Comparison of ENCODE assay signal across 1 cellular context in the genomic region with DNA sequence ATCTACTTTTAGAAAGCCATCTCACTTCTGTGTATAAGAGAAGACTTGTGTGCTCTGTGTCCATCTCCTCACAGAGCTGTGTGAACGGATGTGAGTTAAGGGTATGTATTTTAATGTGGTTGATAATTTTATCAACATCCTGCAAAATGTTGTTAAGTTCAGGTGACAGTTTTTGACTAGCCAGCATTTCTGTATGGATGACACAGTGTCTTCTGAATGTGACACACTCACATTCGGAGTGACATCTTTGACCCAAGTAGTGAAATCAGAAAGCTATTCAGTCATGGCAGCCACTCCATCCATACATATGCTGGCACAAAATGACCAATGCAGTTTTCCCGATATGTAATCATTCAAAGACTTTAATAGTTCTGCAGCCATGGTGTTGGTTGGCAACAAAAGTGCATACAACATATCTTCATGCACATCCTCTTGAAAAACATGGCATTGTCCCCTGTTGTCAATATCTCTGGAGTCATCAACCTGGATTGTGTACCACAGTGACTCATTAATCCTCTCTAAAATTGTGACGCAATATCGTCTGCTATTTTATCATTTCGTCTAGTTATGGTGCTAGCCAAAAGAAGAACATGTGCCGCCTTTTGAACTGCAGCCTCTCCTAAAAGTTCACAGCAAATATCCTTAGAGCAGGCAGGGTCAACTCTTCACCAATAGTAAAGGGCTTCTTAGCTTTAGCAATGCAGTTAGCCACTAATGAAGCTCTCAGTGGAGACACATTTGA.
A peak's percentile ranks its signal among the peaks of the same experiment; 100 is the strongest.
TF ChIP-seq lines count a peak whose summit lies in the region.

No MANE protein-coding gene starts in this region.

TF ChIP-seq in K562, 482 proteins besides CTCF, POLR2A, EP300 and RAD21 (continued from another document and continues in another):
- TF ChIP-seq ZNF511 (CRISPR knock-in tag; IDR thresholded peaks at IDR 0.05) = no peak
- no peak for TF ChIP-seq PCBP1 (IDR thresholded peaks at IDR 0.05; ENCODE audit: low read depth, low read length, poor library complexity, severe bottlenecking)
- TF ChIP-seq KAT7 (CRISPR knock-in tag; IDR thresholded peaks at IDR 0.05; ENCODE audit: borderline replicate concordance) = no peak
- TF ChIP-seq E2F8 (IDR thresholded peaks at IDR 0.05; ENCODE audit: low read depth, partially characterized antibody) = no peak
- peak; percentile 55 to 62; a peak in 3 of 4 replicates for TF ChIP-seq TRIM24 (IDR thresholded peaks at IDR 0.05)
- no peak for TF ChIP-seq EZH2 (IDR thresholded peaks at IDR 0.05; ENCODE audit: borderline replicate concordance, low read depth, low read length)
- peak; percentile 60 for TF ChIP-seq C11orf30 (IDR thresholded peaks at IDR 0.05; ENCODE audit: low read depth)
- TF ChIP-seq CCAR2 (IDR thresholded peaks at IDR 0.05; ENCODE audit: low read depth, low read length) = no peak
- no peak for TF ChIP-seq FOXO4 (CRISPR knock-in tag; IDR thresholded peaks at IDR 0.05)
- no peak for TF ChIP-seq NR1H2 (CRISPR knock-in tag; IDR thresholded peaks at IDR 0.05)
- no peak for TF ChIP-seq MCM3 (IDR thresholded peaks at IDR 0.05)
- TF ChIP-seq, protein P1, sequence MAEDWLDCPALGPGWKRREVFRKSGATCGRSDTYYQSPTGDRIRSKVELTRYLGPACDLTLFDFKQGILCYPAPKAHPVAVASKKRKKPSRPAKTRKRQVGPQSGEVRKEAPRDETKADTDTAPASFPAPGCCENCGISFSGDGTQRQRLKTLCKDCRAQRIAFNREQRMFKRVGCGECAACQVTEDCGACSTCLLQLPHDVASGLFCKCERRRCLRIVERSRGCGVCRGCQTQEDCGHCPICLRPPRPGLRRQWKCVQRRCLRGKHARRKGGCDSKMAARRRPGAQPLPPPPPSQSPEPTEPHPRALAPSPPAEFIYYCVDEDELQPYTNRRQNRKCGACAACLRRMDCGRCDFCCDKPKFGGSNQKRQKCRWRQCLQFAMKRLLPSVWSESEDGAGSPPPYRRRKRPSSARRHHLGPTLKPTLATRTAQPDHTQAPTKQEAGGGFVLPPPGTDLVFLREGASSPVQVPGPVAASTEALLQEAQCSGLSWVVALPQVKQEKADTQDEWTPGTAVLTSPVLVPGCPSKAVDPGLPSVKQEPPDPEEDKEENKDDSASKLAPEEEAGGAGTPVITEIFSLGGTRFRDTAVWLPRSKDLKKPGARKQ (CRISPR knock-in tag; IDR thresholded peaks at IDR 0.05) = no peak
- no peak for TF ChIP-seq PPARD (CRISPR knock-in tag; IDR thresholded peaks at IDR 0.05)
- TF ChIP-seq OTX1 (CRISPR knock-in tag; IDR thresholded peaks at IDR 0.05) = no peak
- TF ChIP-seq HIVEP1 (CRISPR knock-in tag; IDR thresholded peaks at IDR 0.05) = no peak
- TF ChIP-seq, protein P2, sequence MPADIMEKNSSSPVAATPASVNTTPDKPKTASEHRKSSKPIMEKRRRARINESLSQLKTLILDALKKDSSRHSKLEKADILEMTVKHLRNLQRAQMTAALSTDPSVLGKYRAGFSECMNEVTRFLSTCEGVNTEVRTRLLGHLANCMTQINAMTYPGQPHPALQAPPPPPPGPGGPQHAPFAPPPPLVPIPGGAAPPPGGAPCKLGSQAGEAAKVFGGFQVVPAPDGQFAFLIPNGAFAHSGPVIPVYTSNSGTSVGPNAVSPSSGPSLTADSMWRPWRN (IDR thresholded peaks at IDR 0.05; ENCODE audit: low read depth) = no peak
- TF ChIP-seq, protein P3, sequence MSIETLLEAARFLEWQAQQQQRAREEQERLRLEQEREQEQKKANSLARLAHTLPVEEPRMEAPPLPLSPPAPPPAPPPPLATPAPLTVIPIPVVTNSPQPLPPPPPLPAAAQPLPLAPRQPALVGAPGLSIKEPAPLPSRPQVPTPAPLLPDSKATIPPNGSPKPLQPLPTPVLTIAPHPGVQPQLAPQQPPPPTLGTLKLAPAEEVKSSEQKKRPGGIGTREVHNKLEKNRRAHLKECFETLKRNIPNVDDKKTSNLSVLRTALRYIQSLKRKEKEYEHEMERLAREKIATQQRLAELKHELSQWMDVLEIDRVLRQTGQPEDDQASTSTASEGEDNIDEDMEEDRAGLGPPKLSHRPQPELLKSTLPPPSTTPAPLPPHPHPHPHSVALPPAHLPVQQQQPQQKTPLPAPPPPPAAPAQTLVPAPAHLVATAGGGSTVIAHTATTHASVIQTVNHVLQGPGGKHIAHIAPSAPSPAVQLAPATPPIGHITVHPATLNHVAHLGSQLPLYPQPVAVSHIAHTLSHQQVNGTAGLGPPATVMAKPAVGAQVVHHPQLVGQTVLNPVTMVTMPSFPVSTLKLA (conservative IDR thresholded peaks at IDR 0.05) = 0 out of 4 replicates have a peak, but pooled peaks of 1 of the 2 experiments have one; percentile 19
- TF ChIP-seq MCM5 (IDR thresholded peaks at IDR 0.05; ENCODE audit: low read depth) = no peak
- peak; percentile 53; the same call in 1 of the 2 replicates for TF ChIP-seq CREM (IDR thresholded peaks at IDR 0.05; ENCODE audit: low read depth)
- TF ChIP-seq HDAC1 (IDR thresholded peaks at IDR 0.05) = no peak
- TF ChIP-seq, protein P4, sequence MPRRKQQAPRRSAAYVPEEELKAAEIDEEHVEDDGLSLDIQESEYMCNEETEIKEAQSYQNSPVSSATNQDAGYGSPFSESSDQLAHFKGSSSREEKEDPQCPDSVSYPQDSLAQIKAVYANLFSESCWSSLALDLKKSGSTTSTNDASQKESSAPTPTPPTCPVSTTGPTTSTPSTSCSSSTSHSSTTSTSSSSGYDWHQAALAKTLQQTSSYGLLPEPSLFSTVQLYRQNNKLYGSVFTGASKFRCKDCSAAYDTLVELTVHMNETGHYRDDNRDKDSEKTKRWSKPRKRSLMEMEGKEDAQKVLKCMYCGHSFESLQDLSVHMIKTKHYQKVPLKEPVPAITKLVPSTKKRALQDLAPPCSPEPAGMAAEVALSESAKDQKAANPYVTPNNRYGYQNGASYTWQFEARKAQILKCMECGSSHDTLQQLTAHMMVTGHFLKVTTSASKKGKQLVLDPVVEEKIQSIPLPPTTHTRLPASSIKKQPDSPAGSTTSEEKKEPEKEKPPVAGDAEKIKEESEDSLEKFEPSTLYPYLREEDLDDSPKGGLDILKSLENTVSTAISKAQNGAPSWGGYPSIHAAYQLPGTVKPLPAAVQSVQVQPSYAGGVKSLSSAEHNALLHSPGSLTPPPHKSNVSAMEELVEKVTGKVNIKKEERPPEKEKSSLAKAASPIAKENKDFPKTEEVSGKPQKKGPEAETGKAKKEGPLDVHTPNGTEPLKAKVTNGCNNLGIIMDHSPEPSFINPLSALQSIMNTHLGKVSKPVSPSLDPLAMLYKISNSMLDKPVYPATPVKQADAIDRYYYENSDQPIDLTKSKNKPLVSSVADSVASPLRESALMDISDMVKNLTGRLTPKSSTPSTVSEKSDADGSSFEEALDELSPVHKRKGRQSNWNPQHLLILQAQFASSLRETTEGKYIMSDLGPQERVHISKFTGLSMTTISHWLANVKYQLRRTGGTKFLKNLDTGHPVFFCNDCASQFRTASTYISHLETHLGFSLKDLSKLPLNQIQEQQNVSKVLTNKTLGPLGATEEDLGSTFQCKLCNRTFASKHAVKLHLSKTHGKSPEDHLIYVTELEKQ (CRISPR knock-in tag; IDR thresholded peaks at IDR 0.05) = no peak
- TF ChIP-seq RCOR1 (IDR thresholded peaks at IDR 0.05; ENCODE audit: borderline replicate concordance in 1 of 2, low read depth in 2 of 2, low read length in 2 of 2) = 0 out of 4 replicates have a peak, but pooled peaks of 1 of the 2 experiments have one; percentile 24
- TF ChIP-seq CEBPG (CRISPR knock-in tag; IDR thresholded peaks at IDR 0.05) = peak; percentile 95
- peak; percentile 97 for TF ChIP-seq CEBPG (tag; conservative IDR thresholded peaks at IDR 0.05 in 1 of 2, IDR thresholded peaks at IDR 0.05 in 1 of 2)
- no peak for TF ChIP-seq SUPT5H (IDR thresholded peaks at IDR 0.05)
- TF ChIP-seq HNRNPUL1 (IDR thresholded peaks at IDR 0.05; ENCODE audit: low read length) = no peak
- 0 out of 2 replicates have a peak, but pooled peaks have one; percentile 11 for TF ChIP-seq FOXP1 (CRISPR knock-in tag; IDR thresholded peaks at IDR 0.05)
- TF ChIP-seq CAMTA2 (CRISPR knock-in tag; conservative IDR thresholded peaks at IDR 0.05) = no peak
- no peak for TF ChIP-seq POLR3G (IDR thresholded peaks at IDR 0.05; ENCODE audit: extremely low read depth, insufficient read length, insufficient replicate concordance)
- TF ChIP-seq ATF7 (IDR thresholded peaks at IDR 0.05) = peak; percentile 85
- TF ChIP-seq SMARCA4 (IDR thresholded peaks at IDR 0.05) = peak; percentile 66; the same call in 1 of the 2 replicates
- TF ChIP-seq MAFK (IDR thresholded peaks at IDR 0.05; ENCODE audit: low read length) = no peak
- peak; percentile 48 for TF ChIP-seq CXXC5 (CRISPR knock-in tag; IDR thresholded peaks at IDR 0.05)
- TF ChIP-seq ZFP30 (CRISPR knock-in tag; IDR thresholded peaks at IDR 0.05; ENCODE audit: borderline replicate concordance) = no peak
- TF ChIP-seq ZNF561 (CRISPR knock-in tag; conservative IDR thresholded peaks at IDR 0.05) = no peak
- TF ChIP-seq, protein P5, sequence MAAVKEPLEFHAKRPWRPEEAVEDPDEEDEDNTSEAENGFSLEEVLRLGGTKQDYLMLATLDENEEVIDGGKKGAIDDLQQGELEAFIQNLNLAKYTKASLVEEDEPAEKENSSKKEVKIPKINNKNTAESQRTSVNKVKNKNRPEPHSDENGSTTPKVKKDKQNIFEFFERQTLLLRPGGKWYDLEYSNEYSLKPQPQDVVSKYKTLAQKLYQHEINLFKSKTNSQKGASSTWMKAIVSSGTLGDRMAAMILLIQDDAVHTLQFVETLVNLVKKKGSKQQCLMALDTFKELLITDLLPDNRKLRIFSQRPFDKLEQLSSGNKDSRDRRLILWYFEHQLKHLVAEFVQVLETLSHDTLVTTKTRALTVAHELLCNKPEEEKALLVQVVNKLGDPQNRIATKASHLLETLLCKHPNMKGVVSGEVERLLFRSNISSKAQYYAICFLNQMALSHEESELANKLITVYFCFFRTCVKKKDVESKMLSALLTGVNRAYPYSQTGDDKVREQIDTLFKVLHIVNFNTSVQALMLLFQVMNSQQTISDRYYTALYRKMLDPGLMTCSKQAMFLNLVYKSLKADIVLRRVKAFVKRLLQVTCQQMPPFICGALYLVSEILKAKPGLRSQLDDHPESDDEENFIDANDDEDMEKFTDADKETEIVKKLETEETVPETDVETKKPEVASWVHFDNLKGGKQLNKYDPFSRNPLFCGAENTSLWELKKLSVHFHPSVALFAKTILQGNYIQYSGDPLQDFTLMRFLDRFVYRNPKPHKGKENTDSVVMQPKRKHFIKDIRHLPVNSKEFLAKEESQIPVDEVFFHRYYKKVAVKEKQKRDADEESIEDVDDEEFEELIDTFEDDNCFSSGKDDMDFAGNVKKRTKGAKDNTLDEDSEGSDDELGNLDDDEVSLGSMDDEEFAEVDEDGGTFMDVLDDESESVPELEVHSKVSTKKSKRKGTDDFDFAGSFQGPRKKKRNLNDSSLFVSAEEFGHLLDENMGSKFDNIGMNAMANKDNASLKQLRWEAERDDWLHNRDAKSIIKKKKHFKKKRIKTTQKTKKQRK (IDR thresholded peaks at IDR 0.05; ENCODE audit: borderline replicate concordance, low read depth, low read length) = no peak
- no peak for TF ChIP-seq CSDE1 (IDR thresholded peaks at IDR 0.05)
- no peak for TF ChIP-seq ZNF121 (CRISPR knock-in tag; conservative IDR thresholded peaks at IDR 0.05)
- TF ChIP-seq ZNF507 (tag; conservative IDR thresholded peaks at IDR 0.05) = no peak
- 0 out of 2 replicates have a peak, but pooled peaks have one; percentile 15 for TF ChIP-seq ESRRA (IDR thresholded peaks at IDR 0.05; ENCODE audit: borderline replicate concordance, low read depth)
- no peak for TF ChIP-seq BCLAF1 (IDR thresholded peaks at IDR 0.05; ENCODE audit: borderline replicate concordance in 1 of 2, control insufficient read depth in 1 of 2, low read depth in 2 of 2, low read length in 1 of 2)
